Comparison of ENCODE assay signal across 14 cellular contexts in the genomic region with DNA sequence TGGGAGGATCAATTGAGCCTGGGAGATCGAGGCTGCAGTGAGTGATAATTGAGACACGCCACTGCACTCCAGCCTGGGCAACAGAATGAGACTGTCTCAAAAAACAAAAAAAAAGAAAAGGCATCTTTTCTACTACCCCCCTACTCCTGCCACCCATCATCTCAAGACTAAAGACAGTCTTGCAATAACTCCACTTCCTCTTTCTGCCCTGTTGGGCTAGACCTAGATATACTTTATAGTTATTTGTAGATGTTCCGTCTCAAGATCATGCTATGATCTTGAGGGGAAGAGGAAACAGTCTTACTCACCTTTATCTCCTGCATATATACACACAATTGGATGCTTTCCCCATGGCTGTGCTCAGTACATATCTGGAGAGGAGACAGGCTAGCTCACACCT. TPM values are rescaled to one million over a fixed set of nuclear protein-coding genes. Genes with fewer than 3 reads are reported as not detected.
A peak's percentile ranks its signal among the peaks of the same experiment; 100 is the strongest.
DNase-seq lines count a peak whose midpoint lies in the region; ATAC-seq lines count a peak whose summit lies in the region.
"Had no signal": no experiment of that assay in that cellular context is flagged by ENCODE, and none has a peak within 500 bp of the region (broad histone marks: within the 10 kb centered on the region; RNA-seq: fewer than 3 reads in every experiment).

No MANE protein-coding gene starts in this region.

- H3K9ac ChIP-seq in mesendoderm (ENCODE audit: low read length), result no peak overlapping the region

- no peak overlapping the region for H2BK5ac ChIP-seq in mesendoderm (ENCODE audit: low read length)

- peak overlapping the region; percentile 26 for H3K27ac Mint-ChIP-seq in stimulated activated naive CD8-positive, alpha-beta T cell treated with anti-CD3 and anti-CD28 coated beads, Interleukin-15, Interleukin-2, amounts not matched to agents 100 ng/mL and 50 ng/mL, for 24 hours
- H3K27ac Mint-ChIP-seq in activated T-helper 1 cell treated with anti-CD3 and anti-CD28 coated beads, Interleukin-12 subunit alpha, Interleukin-12 subunit beta, Interleukin-2, Interleukin-4 antibody, amounts not matched to agents 30 ng/mL and 10 ng/mL and 1 ng/mL, durations not matched to agents 14 hours and 24 hours and 36 hours, result peak overlapping the region; percentile 52
- H3K27ac Mint-ChIP-seq: brain had no signal

- H3K23ac ChIP-seq in mesendoderm (ENCODE audit: low read length), result no peak overlapping the region

- no peak overlapping the region for H3K56ac ChIP-seq in mesendoderm (ENCODE audit: low read length)

- no peaks in the 10 kb centered on the region for H3K27me3 ChIP-seq in mesendoderm (ENCODE audit: insufficient read depth, low read length, poor library complexity)

- peaks cover 11% of the 10 kb centered on the region for H3K79me1 ChIP-seq in mesendoderm (ENCODE audit: low read length)

- no CpG with 5 or more reads among the region's 3 CpGs for WGBS in mesendoderm (ENCODE audit: extremely low coverage, insufficient coverage, low lambda C conversion rate)

- peaks cover 1% of the 10 kb centered on the region for H3K36me3 ChIP-seq in mesendoderm (ENCODE audit: control insufficient read depth, insufficient read depth, low read length)

- no peak overlapping the region for H3K18ac ChIP-seq in mesendoderm (ENCODE audit: low read length)

- peaks cover 59% of the 10 kb centered on the region for H3K4me1 Mint-ChIP-seq in stimulated activated naive CD8-positive, alpha-beta T cell treated with anti-CD3 and anti-CD28 coated beads, Interleukin-15, Interleukin-2, amounts not matched to agents 100 ng/mL and 50 ng/mL, for 24 hours (ENCODE audit: low read depth)
- H3K4me1 Mint-ChIP-seq in activated T-helper 1 cell treated with anti-CD3 and anti-CD28 coated beads, Interleukin-12 subunit alpha, Interleukin-12 subunit beta, Interleukin-2, Interleukin-4 antibody, amounts not matched to agents 30 ng/mL and 10 ng/mL and 1 ng/mL, durations not matched to agents 14 hours and 24 hours and 36 hours (ENCODE audit: low read depth), result peaks cover 48% of the 10 kb centered on the region

- no peaks in the 10 kb centered on the region for H3K9me3 Mint-ChIP-seq in stimulated activated naive CD8-positive, alpha-beta T cell treated with anti-CD3 and anti-CD28 coated beads, Interleukin-15, Interleukin-2, amounts not matched to agents 100 ng/mL and 50 ng/mL, for 24 hours
- H3K9me3 Mint-ChIP-seq in activated T-helper 1 cell treated with anti-CD3 and anti-CD28 coated beads, Interleukin-12 subunit alpha, Interleukin-12 subunit beta, Interleukin-2, Interleukin-4 antibody, amounts not matched to agents 30 ng/mL and 10 ng/mL and 1 ng/mL, durations not matched to agents 14 hours and 24 hours and 36 hours, result no peaks in the 10 kb centered on the region
- H3K9me3 Mint-ChIP-seq: brain had no signal

- no peaks in the 10 kb centered on the region for H3K27me3 Mint-ChIP-seq in stimulated activated naive CD8-positive, alpha-beta T cell treated with anti-CD3 and anti-CD28 coated beads, Interleukin-15, Interleukin-2, amounts not matched to agents 100 ng/mL and 50 ng/mL, for 24 hours
- no peaks in the 10 kb centered on the region for H3K27me3 Mint-ChIP-seq in activated T-helper 1 cell treated with anti-CD3 and anti-CD28 coated beads, Interleukin-12 subunit alpha, Interleukin-12 subunit beta, Interleukin-2, Interleukin-4 antibody, amounts not matched to agents 30 ng/mL and 10 ng/mL and 1 ng/mL, durations not matched to agents 14 hours and 24 hours and 36 hours (ENCODE audit: insufficient read depth)

- no peak overlapping the region for H3K4ac ChIP-seq in mesendoderm (ENCODE audit: low read depth, low read length)

- H2BK15ac ChIP-seq in mesendoderm (replicated peaks; ENCODE audit: low read depth), result no peak overlapping the region

- no peak overlapping the region for H3K4me3 ChIP-seq in mesendoderm (ENCODE audit: low read length)
- H3K4me3 ChIP-seq: psoas muscle had no signal

- H3K4me3 Mint-ChIP-seq in stimulated activated naive CD8-positive, alpha-beta T cell treated with anti-CD3 and anti-CD28 coated beads, Interleukin-15, Interleukin-2, amounts not matched to agents 100 ng/mL and 50 ng/mL, for 24 hours, result peak overlapping the region; percentile 23
- H3K4me3 Mint-ChIP-seq in activated T-helper 1 cell treated with anti-CD3 and anti-CD28 coated beads, Interleukin-12 subunit alpha, Interleukin-12 subunit beta, Interleukin-2, Interleukin-4 antibody, amounts not matched to agents 30 ng/mL and 10 ng/mL and 1 ng/mL, durations not matched to agents 14 hours and 24 hours and 36 hours, result no peak overlapping the region

- no peak overlapping the region for H3K27ac ChIP-seq in mesendoderm (ENCODE audit: low read depth, low read length)
- H3K27ac ChIP-seq: psoas muscle had no signal

- H3K4me1 ChIP-seq in mesendoderm (ENCODE audit: control insufficient read depth, low read depth, low read length), result no peaks in the 10 kb centered on the region

- H3K4me2 ChIP-seq in mesendoderm (ENCODE audit: low read length), result no peak overlapping the region

- no peak overlapping the region for H2AK5ac ChIP-seq in mesendoderm (ENCODE audit: low read length)

- H2BK120ac ChIP-seq in mesendoderm (ENCODE audit: low read depth, low read length), result no peak overlapping the region

- peaks cover 9% of the 10 kb centered on the region for H3K36me3 Mint-ChIP-seq in stimulated activated naive CD8-positive, alpha-beta T cell treated with anti-CD3 and anti-CD28 coated beads, Interleukin-15, Interleukin-2, amounts not matched to agents 100 ng/mL and 50 ng/mL, for 24 hours (ENCODE audit: low read depth)
- peaks cover 29% of the 10 kb centered on the region for H3K36me3 Mint-ChIP-seq in activated T-helper 1 cell treated with anti-CD3 and anti-CD28 coated beads, Interleukin-12 subunit alpha, Interleukin-12 subunit beta, Interleukin-2, Interleukin-4 antibody, amounts not matched to agents 30 ng/mL and 10 ng/mL and 1 ng/mL, durations not matched to agents 14 hours and 24 hours and 36 hours (ENCODE audit: low read depth)

- no peaks in the 10 kb centered on the region for H3K79me2 ChIP-seq in mesendoderm (ENCODE audit: control insufficient read depth, insufficient read depth, low read length)

- intact Hi-C loops in activated T-helper 1 cell treated with anti-CD3 and anti-CD28 coated beads, Interleukin-12 subunit alpha, Interleukin-12 subunit beta, Interleukin-2, Interleukin-4 antibody, amounts not matched to agents 30 ng/mL and 10 ng/mL and 1 ng/mL, durations not matched to agents 14 hours and 24 hours and 36 hours (cut with micrococcal nuclease), result no loop called here

- DNase-seq in stimulated activated naive CD8-positive, alpha-beta T cell treated with anti-CD3 and anti-CD28 coated beads, Interleukin-15, Interleukin-2, amounts not matched to agents 100 U/mL and 50 U/mL, for 24 hours, result no peak
- DNase-seq in MV-4-11 (lab: John Stamatoyannopoulos, UW) (peak; percentile 92), DMS114 treated with DMSO at 0.1 percent for 48 hours (lab: John Stamatoyannopoulos, UW; ENCODE audit: unreplicated experiment) (no peak), mesendoderm (no peak)
- no peak for DNase-seq in activated T-helper 1 cell treated with anti-CD3 and anti-CD28 coated beads, Interleukin-12 subunit alpha, Interleukin-12 subunit beta, Interleukin-2, Interleukin-4 antibody, amounts not matched to agents 30 ng/mL and 10 ng/mL and 1 ng/mL, durations not matched to agents 14 hours and 24 hours and 36 hours (ENCODE audit: low spot score)
- DNase-seq: effector CD8-positive, alpha-beta T cell; psoas muscle had no signal

- no peak for ATAC-seq in stimulated activated naive CD8-positive, alpha-beta T cell treated with anti-CD3 and anti-CD28 coated beads, Interleukin-15, Interleukin-2, amounts not matched to agents 100 U/mL and 50 U/mL, for 24 hours
- ATAC-seq in HG02970 (IDR thresholded peaks at IDR 0.05; ENCODE audit: low FRiP score, unreplicated experiment), result no peak
- ATAC-seq in GM21515 (IDR thresholded peaks at IDR 0.05; ENCODE audit: unreplicated experiment), result no peak
- ATAC-seq: Panc1, psoas muscle had no signal

- H4K8ac ChIP-seq in mesendoderm (ENCODE audit: low read depth, low read length), result no peak overlapping the region

- no peak overlapping the region for H4K5ac ChIP-seq in mesendoderm (ENCODE audit: low read length)

RNA-seq across cellular contexts. Expression of gene ESPL1, which starts 12.1 kb away (rescaled TPM):
- total RNA-seq in activated T-helper 1 cell treated with anti-CD3 and anti-CD28 coated beads, Interleukin-12 subunit alpha, Interleukin-12 subunit beta, Interleukin-2, Interleukin-4 antibody, amounts not matched to agents 30 ng/mL and 10 ng/mL and 1 ng/mL, durations not matched to agents 14 hours and 24 hours and 36 hours, result 61.2 and 68.4 TPM in 2 replicates
- 16.8 TPM for polyA plus RNA-seq in mesendoderm (2013, experiment 1 of 2)
- 15.4 TPM for polyA plus RNA-seq in mesendoderm (2013, experiment 2 of 2)

RNA-seq across cellular contexts. Expression of gene RARG, which starts 24.0 kb away (rescaled TPM):
- 58.6 and 61.6 TPM in 2 replicates for total RNA-seq in activated T-helper 1 cell treated with anti-CD3 and anti-CD28 coated beads, Interleukin-12 subunit alpha, Interleukin-12 subunit beta, Interleukin-2, Interleukin-4 antibody, amounts not matched to agents 30 ng/mL and 10 ng/mL and 1 ng/mL, durations not matched to agents 14 hours and 24 hours and 36 hours
- polyA plus RNA-seq in mesendoderm (2013, experiment 1 of 2), result 28.5 TPM
- polyA plus RNA-seq in mesendoderm (2013, experiment 2 of 2), result 26.2 TPM

RNA-seq across cellular contexts. Expression of gene PFDN5, which starts 39.3 kb away (rescaled TPM):
- 344 and 350 TPM in 2 replicates for total RNA-seq in activated T-helper 1 cell treated with anti-CD3 and anti-CD28 coated beads, Interleukin-12 subunit alpha, Interleukin-12 subunit beta, Interleukin-2, Interleukin-4 antibody, amounts not matched to agents 30 ng/mL and 10 ng/mL and 1 ng/mL, durations not matched to agents 14 hours and 24 hours and 36 hours
- 277 TPM for polyA plus RNA-seq in mesendoderm (2013, experiment 1 of 2)
- 277 TPM for polyA plus RNA-seq in mesendoderm (2013, experiment 2 of 2)

RNA-seq across cellular contexts. Expression of gene MYG1, which starts 43.5 kb away (rescaled TPM):
- 107 and 111 TPM in 2 replicates for total RNA-seq in activated T-helper 1 cell treated with anti-CD3 and anti-CD28 coated beads, Interleukin-12 subunit alpha, Interleukin-12 subunit beta, Interleukin-2, Interleukin-4 antibody, amounts not matched to agents 30 ng/mL and 10 ng/mL and 1 ng/mL, durations not matched to agents 14 hours and 24 hours and 36 hours
- polyA plus RNA-seq in mesendoderm (2013, experiment 1 of 2), result 90.2 TPM
- 93.0 TPM for polyA plus RNA-seq in mesendoderm (2013, experiment 2 of 2)

RNA-seq across cellular contexts. Expression of gene ITGB7, which starts 48.9 kb away (rescaled TPM):
- total RNA-seq in activated T-helper 1 cell treated with anti-CD3 and anti-CD28 coated beads, Interleukin-12 subunit alpha, Interleukin-12 subunit beta, Interleukin-2, Interleukin-4 antibody, amounts not matched to agents 30 ng/mL and 10 ng/mL and 1 ng/mL, durations not matched to agents 14 hours and 24 hours and 36 hours, result 258 and 266 TPM in 2 replicates
- 0.49 TPM for polyA plus RNA-seq in mesendoderm (2013, experiment 1 of 2)
- polyA plus RNA-seq in mesendoderm (2013, experiment 2 of 2), result 0.88 TPM
- total RNA-seq: frontal cortex, LHCN-M2 had no signal
